1 cellular context compared by ENCODE assay signal in the genomic region with DNA sequence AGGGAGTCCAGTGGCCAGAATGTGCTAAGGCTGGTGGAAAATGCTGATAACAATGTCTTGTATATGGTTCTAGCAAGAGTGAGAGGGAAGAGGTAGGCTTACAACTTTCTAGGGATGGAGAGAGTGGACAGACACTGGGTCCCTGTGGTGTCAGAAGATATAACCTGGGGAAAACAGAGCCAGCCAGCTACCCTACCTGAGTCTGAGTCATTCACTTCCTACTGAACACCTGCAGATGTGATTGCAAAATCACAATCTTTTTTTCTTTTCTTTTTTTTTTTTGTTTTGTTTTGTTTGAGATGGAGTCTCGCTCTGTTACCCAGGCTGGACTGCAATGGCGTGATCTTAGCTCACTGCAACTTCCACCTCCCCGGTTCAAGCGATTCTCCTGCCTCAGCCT.
TF ChIP-seq lines count a peak whose summit lies in the region.

No MANE protein-coding gene starts in this region.

TF ChIP-seq in GM12878, 131 proteins besides CTCF, POLR2A, EP300 and RAD21:
- TF ChIP-seq TCF12 (IDR thresholded peaks at IDR 0.05; ENCODE audit: low read depth, low read length): no peak
- TF ChIP-seq, protein P1, sequence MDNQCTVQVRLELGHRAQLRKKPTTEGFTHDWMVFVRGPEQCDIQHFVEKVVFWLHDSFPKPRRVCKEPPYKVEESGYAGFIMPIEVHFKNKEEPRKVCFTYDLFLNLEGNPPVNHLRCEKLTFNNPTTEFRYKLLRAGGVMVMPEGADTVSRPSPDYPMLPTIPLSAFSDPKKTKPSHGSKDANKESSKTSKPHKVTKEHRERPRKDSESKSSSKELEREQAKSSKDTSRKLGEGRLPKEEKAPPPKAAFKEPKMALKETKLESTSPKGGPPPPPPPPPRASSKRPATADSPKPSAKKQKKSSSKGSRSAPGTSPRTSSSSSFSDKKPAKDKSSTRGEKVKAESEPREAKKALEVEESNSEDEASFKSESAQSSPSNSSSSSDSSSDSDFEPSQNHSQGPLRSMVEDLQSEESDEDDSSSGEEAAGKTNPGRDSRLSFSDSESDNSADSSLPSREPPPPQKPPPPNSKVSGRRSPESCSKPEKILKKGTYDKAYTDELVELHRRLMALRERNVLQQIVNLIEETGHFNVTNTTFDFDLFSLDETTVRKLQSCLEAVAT (IDR thresholded peaks at IDR 0.05): peak; percentile 53; the same call in 1 of the 2 replicates
- TF ChIP-seq TBL1XR1 (IDR thresholded peaks at IDR 0.05; ENCODE audit: low read depth, low read length): no peak
- peak; percentile 48; the same call in 1 of the 2 replicates for TF ChIP-seq NBN (IDR thresholded peaks at IDR 0.05)
- TF ChIP-seq RAD51 (IDR thresholded peaks at IDR 0.05): no peak
- no peak for TF ChIP-seq ZBTB40 (IDR thresholded peaks at IDR 0.05; ENCODE audit: borderline replicate concordance)
- no peak for TF ChIP-seq PBX3 (IDR thresholded peaks at IDR 0.05; ENCODE audit: insufficient replicate concordance, low read depth, low read length)
- TF ChIP-seq IKZF1 (conservative IDR thresholded peaks at IDR 0.05): no peak
- TF ChIP-seq, protein P2, sequence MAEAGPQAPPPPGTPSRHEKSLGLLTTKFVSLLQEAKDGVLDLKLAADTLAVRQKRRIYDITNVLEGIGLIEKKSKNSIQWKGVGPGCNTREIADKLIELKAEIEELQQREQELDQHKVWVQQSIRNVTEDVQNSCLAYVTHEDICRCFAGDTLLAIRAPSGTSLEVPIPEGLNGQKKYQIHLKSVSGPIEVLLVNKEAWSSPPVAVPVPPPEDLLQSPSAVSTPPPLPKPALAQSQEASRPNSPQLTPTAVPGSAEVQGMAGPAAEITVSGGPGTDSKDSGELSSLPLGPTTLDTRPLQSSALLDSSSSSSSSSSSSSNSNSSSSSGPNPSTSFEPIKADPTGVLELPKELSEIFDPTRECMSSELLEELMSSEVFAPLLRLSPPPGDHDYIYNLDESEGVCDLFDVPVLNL (IDR thresholded peaks at IDR 0.05; ENCODE audit: low read depth, low read length): no peak
- TF ChIP-seq SMC3 (IDR thresholded peaks at IDR 0.05; ENCODE audit: borderline replicate concordance, low read length): no peak
- TF ChIP-seq EZH2 (IDR thresholded peaks at IDR 0.05; ENCODE audit: borderline replicate concordance, control insufficient read depth, low read depth, low read length): no peak
- TF ChIP-seq, protein P3, sequence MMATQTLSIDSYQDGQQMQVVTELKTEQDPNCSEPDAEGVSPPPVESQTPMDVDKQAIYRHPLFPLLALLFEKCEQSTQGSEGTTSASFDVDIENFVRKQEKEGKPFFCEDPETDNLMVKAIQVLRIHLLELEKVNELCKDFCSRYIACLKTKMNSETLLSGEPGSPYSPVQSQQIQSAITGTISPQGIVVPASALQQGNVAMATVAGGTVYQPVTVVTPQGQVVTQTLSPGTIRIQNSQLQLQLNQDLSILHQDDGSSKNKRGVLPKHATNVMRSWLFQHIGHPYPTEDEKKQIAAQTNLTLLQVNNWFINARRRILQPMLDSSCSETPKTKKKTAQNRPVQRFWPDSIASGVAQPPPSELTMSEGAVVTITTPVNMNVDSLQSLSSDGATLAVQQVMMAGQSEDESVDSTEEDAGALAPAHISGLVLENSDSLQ (IDR thresholded peaks at IDR 0.05): no peak
